In the genomic region with DNA sequence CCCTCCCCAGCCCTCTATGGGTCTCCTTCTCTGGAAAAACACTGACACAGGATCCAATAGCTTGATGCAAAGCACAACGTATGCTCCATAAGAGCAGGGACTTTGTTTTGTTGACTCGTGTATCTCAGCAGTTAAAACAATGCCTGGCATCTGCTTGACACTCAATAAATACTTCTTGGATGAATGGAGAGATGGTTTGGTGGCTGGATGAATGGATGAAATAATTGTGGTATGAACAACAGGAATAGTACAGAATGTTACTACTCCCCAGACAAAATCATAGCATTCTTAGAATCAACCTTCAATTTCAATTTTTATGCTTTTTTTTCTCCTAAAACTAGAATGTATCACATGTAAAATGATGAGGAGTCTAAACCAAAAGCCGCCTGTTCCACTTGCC, we compare ENCODE assay signal across 1 cellular context.
A peak's percentile ranks its signal among the peaks of the same experiment; 100 is the strongest.
TF ChIP-seq lines count a peak whose summit lies in the region.

No MANE protein-coding gene starts in this region.

TF ChIP-seq in SK-N-SH, 30 proteins besides CTCF, POLR2A, EP300 and RAD21 (continued from another document):
- no peak for TF ChIP-seq TAF1 (IDR thresholded peaks at IDR 0.05; ENCODE audit: borderline replicate concordance, low read depth, low read length)
- TF ChIP-seq, protein P1, sequence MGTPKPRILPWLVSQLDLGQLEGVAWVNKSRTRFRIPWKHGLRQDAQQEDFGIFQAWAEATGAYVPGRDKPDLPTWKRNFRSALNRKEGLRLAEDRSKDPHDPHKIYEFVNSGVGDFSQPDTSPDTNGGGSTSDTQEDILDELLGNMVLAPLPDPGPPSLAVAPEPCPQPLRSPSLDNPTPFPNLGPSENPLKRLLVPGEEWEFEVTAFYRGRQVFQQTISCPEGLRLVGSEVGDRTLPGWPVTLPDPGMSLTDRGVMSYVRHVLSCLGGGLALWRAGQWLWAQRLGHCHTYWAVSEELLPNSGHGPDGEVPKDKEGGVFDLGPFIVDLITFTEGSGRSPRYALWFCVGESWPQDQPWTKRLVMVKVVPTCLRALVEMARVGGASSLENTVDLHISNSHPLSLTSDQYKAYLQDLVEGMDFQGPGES (IDR thresholded peaks at IDR 0.05; ENCODE audit: low read depth, low read length): no peak
- no peak for TF ChIP-seq ELF1 (IDR thresholded peaks at IDR 0.05)
- TF ChIP-seq, protein P2, sequence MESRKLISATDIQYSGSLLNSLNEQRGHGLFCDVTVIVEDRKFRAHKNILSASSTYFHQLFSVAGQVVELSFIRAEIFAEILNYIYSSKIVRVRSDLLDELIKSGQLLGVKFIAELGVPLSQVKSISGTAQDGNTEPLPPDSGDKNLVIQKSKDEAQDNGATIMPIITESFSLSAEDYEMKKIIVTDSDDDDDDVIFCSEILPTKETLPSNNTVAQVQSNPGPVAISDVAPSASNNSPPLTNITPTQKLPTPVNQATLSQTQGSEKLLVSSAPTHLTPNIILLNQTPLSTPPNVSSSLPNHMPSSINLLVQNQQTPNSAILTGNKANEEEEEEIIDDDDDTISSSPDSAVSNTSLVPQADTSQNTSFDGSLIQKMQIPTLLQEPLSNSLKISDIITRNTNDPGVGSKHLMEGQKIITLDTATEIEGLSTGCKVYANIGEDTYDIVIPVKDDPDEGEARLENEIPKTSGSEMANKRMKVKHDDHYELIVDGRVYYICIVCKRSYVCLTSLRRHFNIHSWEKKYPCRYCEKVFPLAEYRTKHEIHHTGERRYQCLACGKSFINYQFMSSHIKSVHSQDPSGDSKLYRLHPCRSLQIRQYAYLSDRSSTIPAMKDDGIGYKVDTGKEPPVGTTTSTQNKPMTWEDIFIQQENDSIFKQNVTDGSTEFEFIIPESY (IDR thresholded peaks at IDR 0.05; ENCODE audit: borderline replicate concordance, low read depth): no peak
- TF ChIP-seq POLR2AphosphoS5 (IDR thresholded peaks at IDR 0.05; ENCODE audit: low read depth, low read length): no peak
- peak; percentile 35 for TF ChIP-seq JUND (IDR thresholded peaks at IDR 0.05)
- TF ChIP-seq MEF2A (IDR thresholded peaks at IDR 0.05; ENCODE audit: borderline replicate concordance, low read depth): no peak
- TF ChIP-seq FOXJ3 (CRISPR knock-in tag; IDR thresholded peaks at IDR 0.05): no peak
- no peak for TF ChIP-seq SMC3 (IDR thresholded peaks at IDR 0.05; ENCODE audit: low read depth, low read length)
- TF ChIP-seq FOXM1 (IDR thresholded peaks at IDR 0.05; ENCODE audit: low read depth): no peak
- no peak for TF ChIP-seq MXI1 (IDR thresholded peaks at IDR 0.05; ENCODE audit: low read depth, low read length)
- TF ChIP-seq RFX5 (IDR thresholded peaks at IDR 0.05; ENCODE audit: low read length): no peak
- TF ChIP-seq, protein P3, sequence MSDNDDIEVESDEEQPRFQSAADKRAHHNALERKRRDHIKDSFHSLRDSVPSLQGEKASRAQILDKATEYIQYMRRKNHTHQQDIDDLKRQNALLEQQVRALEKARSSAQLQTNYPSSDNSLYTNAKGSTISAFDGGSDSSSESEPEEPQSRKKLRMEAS (IDR thresholded peaks at IDR 0.05; ENCODE audit: low read depth): no peak
- 0 out of 2 replicates have a peak, but pooled peaks have one; percentile 20 for TF ChIP-seq TEAD4 (IDR thresholded peaks at IDR 0.05; ENCODE audit: borderline replicate concordance, insufficient read depth)
- no peak for TF ChIP-seq GATA2 (CRISPR knock-in tag; IDR thresholded peaks at IDR 0.05)
- no peak for TF ChIP-seq CHD2 (IDR thresholded peaks at IDR 0.05; ENCODE audit: low read length, partially characterized antibody)
- no peak for TF ChIP-seq EZH2phosphoT487 (IDR thresholded peaks at IDR 0.05; ENCODE audit: borderline replicate concordance, low read depth)
- no peak for TF ChIP-seq RCOR1 (IDR thresholded peaks at IDR 0.05; ENCODE audit: low read length)
- no peak for TF ChIP-seq SIN3A (IDR thresholded peaks at IDR 0.05; ENCODE audit: borderline replicate concordance, low read depth, low read length)
TF ChIP-seq in SK-N-SH: peak in this region for 5.
